Comparison of ENCODE assay signal across 18 cellular contexts in the genomic region with DNA sequence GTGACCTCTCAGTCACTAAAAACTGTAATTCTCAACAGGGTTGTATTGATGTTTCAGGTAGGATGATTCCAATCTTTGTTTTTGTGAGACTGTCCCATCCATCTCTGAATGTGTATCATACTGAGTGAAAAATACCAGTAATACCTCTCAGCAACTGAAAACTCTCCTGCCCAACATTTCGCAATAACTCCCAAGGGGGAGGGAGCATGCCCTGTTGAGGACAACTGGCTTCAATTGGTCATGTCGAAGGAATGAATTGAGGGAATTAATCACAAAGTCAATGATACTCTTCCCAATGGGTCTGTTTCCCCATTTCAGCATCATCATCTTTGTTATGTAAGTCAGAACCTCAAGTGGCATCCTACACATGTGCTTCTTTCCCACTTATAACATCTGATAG.
"Had no signal": no experiment of that assay in that cellular context is flagged by ENCODE, and none has a peak within 500 bp of the region (broad histone marks: within the 10 kb centered on the region; RNA-seq: fewer than 3 reads in every experiment).

No MANE protein-coding gene starts in this region.

- H2AFZ ChIP-seq: neural progenitor cell had no signal

- H3K27me3 ChIP-seq: body of pancreas, neural progenitor cell, ovary, upper lobe of right lung had no signal

- H3K9me3 ChIP-seq: body of pancreas, ovary, thoracic aorta, upper lobe of right lung had no signal

- H3K4me3 ChIP-seq: body of pancreas, neural progenitor cell, ovary, thoracic aorta, upper lobe of right lung had no signal

- H3K4me2 ChIP-seq: neural progenitor cell had no signal

- H3K36me3 ChIP-seq: neural progenitor cell, ovary, thoracic aorta, upper lobe of right lung, WERI-Rb-1 had no signal

- H3K27ac ChIP-seq: body of pancreas, neural progenitor cell, ovary, thoracic aorta, upper lobe of right lung, WERI-Rb-1 had no signal

- H3K9ac ChIP-seq: neural progenitor cell had no signal

- ATAC-seq: activated naive CD4-positive, alpha-beta T cell treated with anti-CD3 and anti-CD28 coated beads, Interleukin-2, amount 50 U/mL, for 72 hours; body of pancreas; left lobe of liver; stimulated activated effector memory CD8-positive, alpha-beta T cell treated with anti-CD3 and anti-CD28 coated beads, Interleukin-12 subunit alpha, Interleukin-12 subunit beta, amount 100 ng/mL, for 72 hours; upper lobe of right lung had no signal

- DNase-seq: activated CD4-positive, alpha-beta memory T cell treated with anti-CD3 and anti-CD28 coated beads, Interleukin-2, amount 10 ng/mL, durations not matched to agents 7 days and 5 days; activated effector memory CD4-positive, alpha-beta T cell treated with Interleukin-2 at 50 U/mL for 16 hours; activated T-cell treated with anti-CD3 and anti-CD28 coated beads, Interleukin-2, amount 50 U/mL, for 24 hours; amniotic stem cell; body of pancreas; effector CD8-positive, alpha-beta T cell; islet precursor cell; naive B cell; ovary; stimulated activated CD4-positive, alpha-beta T cell treated with anti-CD3 and anti-CD28 coated beads, Interleukin-12 subunit alpha, Interleukin-12 subunit beta, amount 100 ng/mL, for 4 hours; T1000; upper lobe of right lung; WERI-Rb-1 had no signal

- H3K4me1 ChIP-seq: body of pancreas, upper lobe of right lung had no signal
